In the genomic region with DNA sequence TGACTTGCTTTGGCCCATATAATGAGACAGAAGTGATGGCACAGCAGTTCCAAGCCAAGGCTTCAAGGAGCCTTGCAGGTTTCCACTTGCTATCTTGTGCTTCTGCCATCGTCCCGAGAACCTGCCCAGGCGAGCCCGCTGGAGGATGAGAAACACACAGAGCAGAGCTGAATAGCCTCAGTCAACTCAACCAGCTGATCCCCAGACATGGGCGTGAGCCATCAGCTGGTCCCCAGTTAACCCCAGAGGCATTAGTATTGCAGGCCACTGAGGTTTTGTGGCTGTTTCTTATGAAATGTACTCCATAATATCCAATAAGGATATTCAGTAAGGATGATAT, we compare ENCODE assay signal across 2 cellular contexts.
TF ChIP-seq lines count a peak whose summit lies in the region.

No MANE protein-coding gene starts in this region.

TF ChIP-seq in HepG2, 621 proteins besides CTCF, POLR2A, EP300 and RAD21:
- no peak for TF ChIP-seq ZNF781 (CRISPR knock-in tag; IDR thresholded peaks at IDR 0.05; ENCODE audit: borderline replicate concordance, not compliant biosample characterization)
- TF ChIP-seq, protein P1, sequence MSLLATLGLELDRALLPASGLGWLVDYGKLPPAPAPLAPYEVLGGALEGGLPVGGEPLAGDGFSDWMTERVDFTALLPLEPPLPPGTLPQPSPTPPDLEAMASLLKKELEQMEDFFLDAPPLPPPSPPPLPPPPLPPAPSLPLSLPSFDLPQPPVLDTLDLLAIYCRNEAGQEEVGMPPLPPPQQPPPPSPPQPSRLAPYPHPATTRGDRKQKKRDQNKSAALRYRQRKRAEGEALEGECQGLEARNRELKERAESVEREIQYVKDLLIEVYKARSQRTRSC (CRISPR knock-in tag; IDR thresholded peaks at IDR 0.05; ENCODE audit: low read depth), result 0 out of 2 replicates have a peak, but pooled peaks have one; percentile 35

TF ChIP-seq in SK-N-SH, 30 proteins besides CTCF, POLR2A, EP300 and RAD21:
- no peak for TF ChIP-seq NFIC (IDR thresholded peaks at IDR 0.05; ENCODE audit: borderline replicate concordance)
- TF ChIP-seq, protein P2, sequence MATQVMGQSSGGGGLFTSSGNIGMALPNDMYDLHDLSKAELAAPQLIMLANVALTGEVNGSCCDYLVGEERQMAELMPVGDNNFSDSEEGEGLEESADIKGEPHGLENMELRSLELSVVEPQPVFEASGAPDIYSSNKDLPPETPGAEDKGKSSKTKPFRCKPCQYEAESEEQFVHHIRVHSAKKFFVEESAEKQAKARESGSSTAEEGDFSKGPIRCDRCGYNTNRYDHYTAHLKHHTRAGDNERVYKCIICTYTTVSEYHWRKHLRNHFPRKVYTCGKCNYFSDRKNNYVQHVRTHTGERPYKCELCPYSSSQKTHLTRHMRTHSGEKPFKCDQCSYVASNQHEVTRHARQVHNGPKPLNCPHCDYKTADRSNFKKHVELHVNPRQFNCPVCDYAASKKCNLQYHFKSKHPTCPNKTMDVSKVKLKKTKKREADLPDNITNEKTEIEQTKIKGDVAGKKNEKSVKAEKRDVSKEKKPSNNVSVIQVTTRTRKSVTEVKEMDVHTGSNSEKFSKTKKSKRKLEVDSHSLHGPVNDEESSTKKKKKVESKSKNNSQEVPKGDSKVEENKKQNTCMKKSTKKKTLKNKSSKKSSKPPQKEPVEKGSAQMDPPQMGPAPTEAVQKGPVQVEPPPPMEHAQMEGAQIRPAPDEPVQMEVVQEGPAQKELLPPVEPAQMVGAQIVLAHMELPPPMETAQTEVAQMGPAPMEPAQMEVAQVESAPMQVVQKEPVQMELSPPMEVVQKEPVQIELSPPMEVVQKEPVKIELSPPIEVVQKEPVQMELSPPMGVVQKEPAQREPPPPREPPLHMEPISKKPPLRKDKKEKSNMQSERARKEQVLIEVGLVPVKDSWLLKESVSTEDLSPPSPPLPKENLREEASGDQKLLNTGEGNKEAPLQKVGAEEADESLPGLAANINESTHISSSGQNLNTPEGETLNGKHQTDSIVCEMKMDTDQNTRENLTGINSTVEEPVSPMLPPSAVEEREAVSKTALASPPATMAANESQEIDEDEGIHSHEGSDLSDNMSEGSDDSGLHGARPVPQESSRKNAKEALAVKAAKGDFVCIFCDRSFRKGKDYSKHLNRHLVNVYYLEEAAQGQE (IDR thresholded peaks at IDR 0.05; ENCODE audit: low read depth, low read length), result no peak
- TF ChIP-seq, protein P3, sequence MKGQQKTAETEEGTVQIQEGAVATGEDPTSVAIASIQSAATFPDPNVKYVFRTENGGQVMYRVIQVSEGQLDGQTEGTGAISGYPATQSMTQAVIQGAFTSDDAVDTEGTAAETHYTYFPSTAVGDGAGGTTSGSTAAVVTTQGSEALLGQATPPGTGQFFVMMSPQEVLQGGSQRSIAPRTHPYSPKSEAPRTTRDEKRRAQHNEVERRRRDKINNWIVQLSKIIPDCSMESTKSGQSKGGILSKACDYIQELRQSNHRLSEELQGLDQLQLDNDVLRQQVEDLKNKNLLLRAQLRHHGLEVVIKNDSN (IDR thresholded peaks at IDR 0.05; ENCODE audit: borderline replicate concordance, low read depth), result no peak
- TF ChIP-seq FOXM1 (IDR thresholded peaks at IDR 0.05; ENCODE audit: low read depth), result no peak
- TF ChIP-seq, protein P4, sequence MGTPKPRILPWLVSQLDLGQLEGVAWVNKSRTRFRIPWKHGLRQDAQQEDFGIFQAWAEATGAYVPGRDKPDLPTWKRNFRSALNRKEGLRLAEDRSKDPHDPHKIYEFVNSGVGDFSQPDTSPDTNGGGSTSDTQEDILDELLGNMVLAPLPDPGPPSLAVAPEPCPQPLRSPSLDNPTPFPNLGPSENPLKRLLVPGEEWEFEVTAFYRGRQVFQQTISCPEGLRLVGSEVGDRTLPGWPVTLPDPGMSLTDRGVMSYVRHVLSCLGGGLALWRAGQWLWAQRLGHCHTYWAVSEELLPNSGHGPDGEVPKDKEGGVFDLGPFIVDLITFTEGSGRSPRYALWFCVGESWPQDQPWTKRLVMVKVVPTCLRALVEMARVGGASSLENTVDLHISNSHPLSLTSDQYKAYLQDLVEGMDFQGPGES (IDR thresholded peaks at IDR 0.05; ENCODE audit: low read depth, low read length), result no peak
- TF ChIP-seq ELF1 (IDR thresholded peaks at IDR 0.05), result no peak
- no peak for TF ChIP-seq RFX5 (IDR thresholded peaks at IDR 0.05; ENCODE audit: low read length)
- no peak for TF ChIP-seq SIN3A (IDR thresholded peaks at IDR 0.05; ENCODE audit: borderline replicate concordance, low read depth, low read length)
- TF ChIP-seq, protein P5, sequence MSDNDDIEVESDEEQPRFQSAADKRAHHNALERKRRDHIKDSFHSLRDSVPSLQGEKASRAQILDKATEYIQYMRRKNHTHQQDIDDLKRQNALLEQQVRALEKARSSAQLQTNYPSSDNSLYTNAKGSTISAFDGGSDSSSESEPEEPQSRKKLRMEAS (IDR thresholded peaks at IDR 0.05; ENCODE audit: low read depth), result no peak
- TF ChIP-seq, protein P6, sequence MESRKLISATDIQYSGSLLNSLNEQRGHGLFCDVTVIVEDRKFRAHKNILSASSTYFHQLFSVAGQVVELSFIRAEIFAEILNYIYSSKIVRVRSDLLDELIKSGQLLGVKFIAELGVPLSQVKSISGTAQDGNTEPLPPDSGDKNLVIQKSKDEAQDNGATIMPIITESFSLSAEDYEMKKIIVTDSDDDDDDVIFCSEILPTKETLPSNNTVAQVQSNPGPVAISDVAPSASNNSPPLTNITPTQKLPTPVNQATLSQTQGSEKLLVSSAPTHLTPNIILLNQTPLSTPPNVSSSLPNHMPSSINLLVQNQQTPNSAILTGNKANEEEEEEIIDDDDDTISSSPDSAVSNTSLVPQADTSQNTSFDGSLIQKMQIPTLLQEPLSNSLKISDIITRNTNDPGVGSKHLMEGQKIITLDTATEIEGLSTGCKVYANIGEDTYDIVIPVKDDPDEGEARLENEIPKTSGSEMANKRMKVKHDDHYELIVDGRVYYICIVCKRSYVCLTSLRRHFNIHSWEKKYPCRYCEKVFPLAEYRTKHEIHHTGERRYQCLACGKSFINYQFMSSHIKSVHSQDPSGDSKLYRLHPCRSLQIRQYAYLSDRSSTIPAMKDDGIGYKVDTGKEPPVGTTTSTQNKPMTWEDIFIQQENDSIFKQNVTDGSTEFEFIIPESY (IDR thresholded peaks at IDR 0.05; ENCODE audit: borderline replicate concordance, low read depth), result no peak
- no peak for TF ChIP-seq NRF1 (IDR thresholded peaks at IDR 0.05; ENCODE audit: low read depth, low read length)
- TF ChIP-seq RCOR1 (IDR thresholded peaks at IDR 0.05; ENCODE audit: low read length), result no peak
- TF ChIP-seq TEAD4 (IDR thresholded peaks at IDR 0.05; ENCODE audit: borderline replicate concordance, insufficient read depth), result no peak
- TF ChIP-seq FOXJ3 (CRISPR knock-in tag; IDR thresholded peaks at IDR 0.05), result no peak
- TF ChIP-seq, protein P7, sequence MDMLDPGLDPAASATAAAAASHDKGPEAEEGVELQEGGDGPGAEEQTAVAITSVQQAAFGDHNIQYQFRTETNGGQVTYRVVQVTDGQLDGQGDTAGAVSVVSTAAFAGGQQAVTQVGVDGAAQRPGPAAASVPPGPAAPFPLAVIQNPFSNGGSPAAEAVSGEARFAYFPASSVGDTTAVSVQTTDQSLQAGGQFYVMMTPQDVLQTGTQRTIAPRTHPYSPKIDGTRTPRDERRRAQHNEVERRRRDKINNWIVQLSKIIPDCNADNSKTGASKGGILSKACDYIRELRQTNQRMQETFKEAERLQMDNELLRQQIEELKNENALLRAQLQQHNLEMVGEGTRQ (IDR thresholded peaks at IDR 0.05; ENCODE audit: borderline replicate concordance, low read depth, low read length), result no peak
- TF ChIP-seq MXI1 (IDR thresholded peaks at IDR 0.05; ENCODE audit: low read depth, low read length), result no peak
- no peak for TF ChIP-seq JUND (IDR thresholded peaks at IDR 0.05)
